11 cellular contexts compared by ENCODE assay signal in the genomic region with DNA sequence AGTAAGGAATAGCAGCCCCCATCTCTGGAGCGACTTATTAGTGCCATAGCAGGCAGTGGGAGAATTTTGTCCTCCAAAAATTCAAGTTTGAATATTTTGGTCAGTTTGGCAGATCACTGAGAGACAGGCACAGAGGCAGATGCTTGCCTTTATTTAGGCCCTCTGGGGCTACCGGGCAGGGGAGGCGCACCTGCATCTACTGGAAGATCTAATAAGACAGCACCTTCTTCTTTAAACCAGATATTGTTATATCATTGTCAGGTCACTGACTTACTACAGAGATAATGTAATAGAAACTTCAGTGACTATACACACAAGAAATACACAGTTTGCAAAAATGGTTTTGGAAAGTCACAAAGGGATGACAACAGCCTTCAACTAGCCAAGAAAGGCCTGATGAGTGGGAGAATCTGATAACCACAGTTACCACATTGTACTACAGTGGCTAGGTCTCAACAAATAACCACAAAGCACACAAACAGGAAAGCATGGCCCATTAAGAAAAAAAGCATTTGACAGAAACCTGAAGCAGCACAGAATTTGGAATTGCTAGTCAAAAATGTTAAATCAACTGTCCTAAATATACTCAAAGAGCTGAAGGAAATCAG. TPM values are rescaled to one million over a fixed set of nuclear protein-coding genes. Genes with fewer than 3 reads are reported as not detected.
DNase-seq lines count a peak whose midpoint lies in the region; ATAC-seq and TF ChIP-seq lines count a peak whose summit lies in the region.
"Had no signal": no experiment of that assay in that cellular context is flagged by ENCODE, and none has a peak within 500 bp of the region (broad histone marks: within the 10 kb centered on the region; RNA-seq: fewer than 3 reads in every experiment).

No MANE protein-coding gene starts in this region.

- H3K36me3 Mint-ChIP-seq in WTC11, result peaks cover 20% of the 10 kb centered on the region

- no peaks in the 10 kb centered on the region for H3K27me3 Mint-ChIP-seq in WTC11 (ENCODE audit: low read depth)
- H3K27me3 Mint-ChIP-seq: IgD-negative memory B cell had no signal

- peaks cover 0 to 39% (median 18%) of the 10 kb centered on the region in 12 donors for H3K9me3 ChIP-seq in heart left ventricle

- peaks cover 0 to 37% (median 7%) of the 10 kb centered on the region in 12 donors for H3K4me1 ChIP-seq in heart left ventricle

- 96 to 97% (median 96%) methylated on average over 3 of the region's 3 CpGs for WGBS in heart left ventricle, 4 donors

- intact Hi-C loops in Right ventricle myocardium superior (cut with DNase I) (no loop called here), Right ventricle myocardium inferior (cut with DNase I) (no loop called here), heart left ventricle (cut with DNase I) (loop anchor here in 2 of 10 donors (10.0 kb wide), 1 partner anchor 51 kb away; no protein-coding TSS in a partner anchor)

- TF ChIP-seq CTCF in WTC11 (IDR thresholded peaks at IDR 0.05) (no peak), heart left ventricle (IDR thresholded peaks at IDR 0.05) (no peak)

- peaks cover 24% of the 10 kb centered on the region for H3K9me3 Mint-ChIP-seq in WTC11

- POLR2A ChIA-PET in WTC11 (lab: Charles Lee), result no interaction called here

- no peak for TF ChIP-seq POLR2A in heart left ventricle (IDR thresholded peaks at IDR 0.05)

- no peak for ATAC-seq in Right ventricle myocardium superior (ENCODE audit: poor library complexity)
- ATAC-seq in Right ventricle myocardium inferior, result no peak
- ATAC-seq in HG02938 (IDR thresholded peaks at IDR 0.05; ENCODE audit: unreplicated experiment), result peak; percentile 65
- ATAC-seq in WTC11, result no peak
- no peak for ATAC-seq in heart left ventricle
- ATAC-seq in GM19463 (IDR thresholded peaks at IDR 0.05; ENCODE audit: unreplicated experiment), result no peak

- H3K36me3 ChIP-seq in heart left ventricle, result peaks cover 0 to 9% (median 0%) of the 10 kb centered on the region in 9 donors

- no peak overlapping the region for H3K4me3 ChIP-seq in heart left ventricle

- no peak overlapping the region for H3K4me3 Mint-ChIP-seq in WTC11

- CTCF ChIA-PET in WTC11 (lab: Charles Lee), result no interaction called here

- peak; percentile 26 for DNase-seq in Right ventricle myocardium superior
- DNase-seq in Right ventricle myocardium inferior (ENCODE audit: missing footprints), result no peak
- no peak for DNase-seq in WTC11 (ENCODE audit: low spot score)
- DNase-seq in mesenteric fat pad (ENCODE audit: low spot score), result no peak
- no peak for DNase-seq in HT-29 (ENCODE audit: low spot score)
- DNase-seq in heart left ventricle, result no peak
- DNase-seq: Caco-2 had no signal

- H3K27me3 ChIP-seq in heart left ventricle, result no peaks in the 10 kb centered on the region

- no peak overlapping the region for H3K27ac ChIP-seq in heart left ventricle
- H3K27ac ChIP-seq: epithelial cell of prostate had no signal

- peaks cover 13% of the 10 kb centered on the region for H3K4me1 Mint-ChIP-seq in WTC11

- peak overlapping the region; percentile 50; the same call in 1 of the 2 replicates for H3K27ac Mint-ChIP-seq in WTC11
- H3K27ac Mint-ChIP-seq: IgD-negative memory B cell had no signal

TF ChIP-seq in WTC11, 78 proteins besides CTCF, POLR2A, EP300 and RAD21 (continues in another document):
- TF ChIP-seq ZNF121 (CRISPR knock-in tag; IDR thresholded peaks at IDR 0.05) (no peak), ESRRA (CRISPR knock-in tag; IDR thresholded peaks at IDR 0.05; ENCODE audit: borderline replicate concordance) (no peak), TCF7 (CRISPR knock-in tag; IDR thresholded peaks at IDR 0.05; ENCODE audit: low read depth) (no peak), ZNF416 (CRISPR knock-in tag; IDR thresholded peaks at IDR 0.05) (no peak), OVOL2 (CRISPR knock-in tag; IDR thresholded peaks at IDR 0.05; ENCODE audit: borderline replicate concordance) (no peak), NFE2L1 (CRISPR knock-in tag; IDR thresholded peaks at IDR 0.05) (no peak), ZNF423 (CRISPR knock-in tag; IDR thresholded peaks at IDR 0.05) (no peak), GTF2I (CRISPR knock-in tag; conservative IDR thresholded peaks at IDR 0.05) (no peak), CREB1 (CRISPR knock-in tag; IDR thresholded peaks at IDR 0.05) (no peak), ZNF232 (CRISPR knock-in tag; IDR thresholded peaks at IDR 0.05) (no peak)
- TF ChIP-seq, protein P1, sequence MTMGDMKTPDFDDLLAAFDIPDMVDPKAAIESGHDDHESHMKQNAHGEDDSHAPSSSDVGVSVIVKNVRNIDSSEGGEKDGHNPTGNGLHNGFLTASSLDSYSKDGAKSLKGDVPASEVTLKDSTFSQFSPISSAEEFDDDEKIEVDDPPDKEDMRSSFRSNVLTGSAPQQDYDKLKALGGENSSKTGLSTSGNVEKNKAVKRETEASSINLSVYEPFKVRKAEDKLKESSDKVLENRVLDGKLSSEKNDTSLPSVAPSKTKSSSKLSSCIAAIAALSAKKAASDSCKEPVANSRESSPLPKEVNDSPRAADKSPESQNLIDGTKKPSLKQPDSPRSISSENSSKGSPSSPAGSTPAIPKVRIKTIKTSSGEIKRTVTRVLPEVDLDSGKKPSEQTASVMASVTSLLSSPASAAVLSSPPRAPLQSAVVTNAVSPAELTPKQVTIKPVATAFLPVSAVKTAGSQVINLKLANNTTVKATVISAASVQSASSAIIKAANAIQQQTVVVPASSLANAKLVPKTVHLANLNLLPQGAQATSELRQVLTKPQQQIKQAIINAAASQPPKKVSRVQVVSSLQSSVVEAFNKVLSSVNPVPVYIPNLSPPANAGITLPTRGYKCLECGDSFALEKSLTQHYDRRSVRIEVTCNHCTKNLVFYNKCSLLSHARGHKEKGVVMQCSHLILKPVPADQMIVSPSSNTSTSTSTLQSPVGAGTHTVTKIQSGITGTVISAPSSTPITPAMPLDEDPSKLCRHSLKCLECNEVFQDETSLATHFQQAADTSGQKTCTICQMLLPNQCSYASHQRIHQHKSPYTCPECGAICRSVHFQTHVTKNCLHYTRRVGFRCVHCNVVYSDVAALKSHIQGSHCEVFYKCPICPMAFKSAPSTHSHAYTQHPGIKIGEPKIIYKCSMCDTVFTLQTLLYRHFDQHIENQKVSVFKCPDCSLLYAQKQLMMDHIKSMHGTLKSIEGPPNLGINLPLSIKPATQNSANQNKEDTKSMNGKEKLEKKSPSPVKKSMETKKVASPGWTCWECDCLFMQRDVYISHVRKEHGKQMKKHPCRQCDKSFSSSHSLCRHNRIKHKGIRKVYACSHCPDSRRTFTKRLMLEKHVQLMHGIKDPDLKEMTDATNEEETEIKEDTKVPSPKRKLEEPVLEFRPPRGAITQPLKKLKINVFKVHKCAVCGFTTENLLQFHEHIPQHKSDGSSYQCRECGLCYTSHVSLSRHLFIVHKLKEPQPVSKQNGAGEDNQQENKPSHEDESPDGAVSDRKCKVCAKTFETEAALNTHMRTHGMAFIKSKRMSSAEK (CRISPR knock-in tag; IDR thresholded peaks at IDR 0.05; ENCODE audit: borderline replicate concordance), result no peak
- TF ChIP-seq, protein P2, sequence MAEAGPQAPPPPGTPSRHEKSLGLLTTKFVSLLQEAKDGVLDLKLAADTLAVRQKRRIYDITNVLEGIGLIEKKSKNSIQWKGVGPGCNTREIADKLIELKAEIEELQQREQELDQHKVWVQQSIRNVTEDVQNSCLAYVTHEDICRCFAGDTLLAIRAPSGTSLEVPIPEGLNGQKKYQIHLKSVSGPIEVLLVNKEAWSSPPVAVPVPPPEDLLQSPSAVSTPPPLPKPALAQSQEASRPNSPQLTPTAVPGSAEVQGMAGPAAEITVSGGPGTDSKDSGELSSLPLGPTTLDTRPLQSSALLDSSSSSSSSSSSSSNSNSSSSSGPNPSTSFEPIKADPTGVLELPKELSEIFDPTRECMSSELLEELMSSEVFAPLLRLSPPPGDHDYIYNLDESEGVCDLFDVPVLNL (CRISPR knock-in tag; IDR thresholded peaks at IDR 0.05; ENCODE audit: borderline replicate concordance, low read depth), result no peak
- TF ChIP-seq, protein P3, sequence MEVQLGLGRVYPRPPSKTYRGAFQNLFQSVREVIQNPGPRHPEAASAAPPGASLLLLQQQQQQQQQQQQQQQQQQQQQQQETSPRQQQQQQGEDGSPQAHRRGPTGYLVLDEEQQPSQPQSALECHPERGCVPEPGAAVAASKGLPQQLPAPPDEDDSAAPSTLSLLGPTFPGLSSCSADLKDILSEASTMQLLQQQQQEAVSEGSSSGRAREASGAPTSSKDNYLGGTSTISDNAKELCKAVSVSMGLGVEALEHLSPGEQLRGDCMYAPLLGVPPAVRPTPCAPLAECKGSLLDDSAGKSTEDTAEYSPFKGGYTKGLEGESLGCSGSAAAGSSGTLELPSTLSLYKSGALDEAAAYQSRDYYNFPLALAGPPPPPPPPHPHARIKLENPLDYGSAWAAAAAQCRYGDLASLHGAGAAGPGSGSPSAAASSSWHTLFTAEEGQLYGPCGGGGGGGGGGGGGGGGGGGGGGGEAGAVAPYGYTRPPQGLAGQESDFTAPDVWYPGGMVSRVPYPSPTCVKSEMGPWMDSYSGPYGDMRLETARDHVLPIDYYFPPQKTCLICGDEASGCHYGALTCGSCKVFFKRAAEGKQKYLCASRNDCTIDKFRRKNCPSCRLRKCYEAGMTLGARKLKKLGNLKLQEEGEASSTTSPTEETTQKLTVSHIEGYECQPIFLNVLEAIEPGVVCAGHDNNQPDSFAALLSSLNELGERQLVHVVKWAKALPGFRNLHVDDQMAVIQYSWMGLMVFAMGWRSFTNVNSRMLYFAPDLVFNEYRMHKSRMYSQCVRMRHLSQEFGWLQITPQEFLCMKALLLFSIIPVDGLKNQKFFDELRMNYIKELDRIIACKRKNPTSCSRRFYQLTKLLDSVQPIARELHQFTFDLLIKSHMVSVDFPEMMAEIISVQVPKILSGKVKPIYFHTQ (CRISPR knock-in tag; IDR thresholded peaks at IDR 0.05), result no peak
- TF ChIP-seq, protein P4, sequence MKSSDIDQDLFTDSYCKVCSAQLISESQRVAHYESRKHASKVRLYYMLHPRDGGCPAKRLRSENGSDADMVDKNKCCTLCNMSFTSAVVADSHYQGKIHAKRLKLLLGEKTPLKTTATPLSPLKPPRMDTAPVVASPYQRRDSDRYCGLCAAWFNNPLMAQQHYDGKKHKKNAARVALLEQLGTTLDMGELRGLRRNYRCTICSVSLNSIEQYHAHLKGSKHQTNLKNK (CRISPR knock-in tag; IDR thresholded peaks at IDR 0.05), result no peak

RNA-seq across cellular contexts. Expression of gene CDK17, which starts 56.8 kb away (rescaled TPM):
- total RNA-seq in Right ventricle myocardium superior (15.6 TPM), Right ventricle myocardium inferior (16.0 TPM), WTC11 (2021) (18.7 to 20.0 TPM (median 19.4 TPM) in 3 replicates), mesenteric fat pad (46.2 TPM), heart left ventricle (10 to 100 TPM; 14.3 to 31.7 (median 23.1) TPM)
- 7.1 and 9.2 TPM in 2 replicates for total RNA-seq in HT-29 (2014; rRNA removed; shearing (Covaris generic))
- polyA plus RNA-seq in heart left ventricle, result 10 to 100 TPM in 1 of 2 donors, 1 to 10 TPM in 1; 6.7 to 14.5 TPM
